In the genomic region with DNA sequence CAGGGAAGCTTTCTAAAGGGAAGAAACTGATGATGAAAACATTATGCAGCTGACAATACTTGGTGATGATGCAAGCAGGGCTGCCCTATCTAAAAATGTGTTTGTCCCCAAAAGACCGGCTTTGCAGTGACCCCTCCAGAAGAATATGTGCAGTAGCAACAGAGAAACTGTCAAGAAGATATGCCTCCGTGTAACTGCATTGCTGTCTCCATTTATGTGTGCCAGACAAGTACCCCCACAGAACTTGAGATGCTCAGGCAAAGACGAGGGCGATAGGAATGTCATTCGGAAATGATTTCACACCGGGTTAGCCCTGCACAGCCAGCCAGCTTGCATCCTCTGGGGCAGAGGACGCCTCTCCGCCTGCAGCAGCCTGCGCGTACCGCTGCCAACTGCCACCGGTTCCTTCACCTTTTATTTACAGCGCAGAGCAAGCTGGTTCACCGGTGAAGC, we compare ENCODE assay signal across 13 cellular contexts. TPM values are rescaled to one million over a fixed set of nuclear protein-coding genes. Genes with fewer than 3 reads are reported as not detected.
DNase-seq lines count a peak whose midpoint lies in the region; ATAC-seq and TF ChIP-seq lines count a peak whose summit lies in the region.
"Had no signal": no experiment of that assay in that cellular context is flagged by ENCODE, and none has a peak within 500 bp of the region (broad histone marks: within the 10 kb centered on the region; RNA-seq: fewer than 3 reads in every experiment).

No MANE protein-coding gene starts in this region.

- H3K36me3 Mint-ChIP-seq in WTC11: no peaks in the 10 kb centered on the region
- H3K36me3 Mint-ChIP-seq in CD4-positive, alpha-beta T cell (ENCODE audit: low read depth): no peaks in the 10 kb centered on the region
- H3K36me3 Mint-ChIP-seq: IgD-negative memory B cell had no signal

- intact Hi-C loops in CD4-positive, alpha-beta T cell (cut with DNase I, micrococcal nuclease): no loop called here

- H3K27me3 Mint-ChIP-seq in WTC11 (ENCODE audit: low read depth): peaks cover 70% of the 10 kb centered on the region
- peaks cover 69% of the 10 kb centered on the region for H3K27me3 Mint-ChIP-seq in CD4-positive, alpha-beta T cell

- H3K9me3 Mint-ChIP-seq in WTC11: no peaks in the 10 kb centered on the region
- no peaks in the 10 kb centered on the region for H3K9me3 Mint-ChIP-seq in CD4-positive, alpha-beta T cell
- H3K9me3 Mint-ChIP-seq: activated naive CD8-positive, alpha-beta T cell treated with anti-CD3 and anti-CD28 coated beads, Interleukin-2, amount 50 U/mL, for 24 hours; IgD-negative memory B cell; stimulated activated naive CD8-positive, alpha-beta T cell treated with anti-CD3 and anti-CD28 coated beads, Interleukin-15, Interleukin-2, amounts not matched to agents 100 ng/mL and 50 ng/mL, for 24 hours had no signal

- DNase-seq in AG20443 (ENCODE audit: low spot score) (peak; percentile 49), G401 (ENCODE audit: low spot score) (peak; percentile 80), WTC11 (ENCODE audit: low spot score) (no peak), iris pigment epithelial cell (ENCODE audit: low read depth) (peak; percentile 37), DMS153 (lab: John Stamatoyannopoulos, UW) (no peak)
- DNase-seq in CD4-positive, alpha-beta T cell: no peak
- no peak for DNase-seq in stimulated activated CD4-positive, alpha-beta T cell treated with anti-CD3 and anti-CD28 coated beads, Interleukin-4, amount 100 ng/mL, for 24 hours
- DNase-seq: activated CD4-positive, alpha-beta T cell treated with anti-CD3 and anti-CD28 coated beads for 4 hours had no signal

- H3K4me1 Mint-ChIP-seq in WTC11: peaks cover 8% of the 10 kb centered on the region
- H3K4me1 Mint-ChIP-seq in CD4-positive, alpha-beta T cell (ENCODE audit: low read depth): no peaks in the 10 kb centered on the region
- H3K4me1 Mint-ChIP-seq: activated naive CD8-positive, alpha-beta T cell treated with anti-CD3 and anti-CD28 coated beads, Interleukin-2, amount 50 U/mL, for 24 hours had no signal

- H3K27ac Mint-ChIP-seq in WTC11: no peak overlapping the region
- H3K27ac Mint-ChIP-seq in CD4-positive, alpha-beta T cell: no peak overlapping the region
- H3K27ac Mint-ChIP-seq: activated naive CD8-positive, alpha-beta T cell treated with anti-CD3 and anti-CD28 coated beads, Interleukin-2, amount 50 U/mL, for 24 hours; IgD-negative memory B cell; stimulated activated naive CD8-positive, alpha-beta T cell treated with anti-CD3 and anti-CD28 coated beads, Interleukin-15, Interleukin-2, amounts not matched to agents 100 ng/mL and 50 ng/mL, for 24 hours had no signal

- peaks cover 58% of the 10 kb centered on the region for H3K27me3 ChIP-seq in CD4-positive, alpha-beta T cell (ENCODE audit: control insufficient read depth, insufficient read depth, low read length)

- in situ Hi-C loops in G401 (cut with HindIII; ENCODE audit: low sequenced_read_pairs): no loop called here

- no peaks in the 10 kb centered on the region for H3K9me3 ChIP-seq in CD4-positive, alpha-beta T cell (ENCODE audit: control insufficient read depth, low read length)

- ATAC-seq in WTC11 (peak; percentile 17), HG03342 (IDR thresholded peaks at IDR 0.05; ENCODE audit: unreplicated experiment) (no peak)
- ATAC-seq in CD4-positive, alpha-beta T cell (ENCODE audit: poor library complexity): no peak

- peak overlapping the region; percentile 64 for H3K4me3 Mint-ChIP-seq in WTC11
- no peak overlapping the region for H3K4me3 Mint-ChIP-seq in CD4-positive, alpha-beta T cell
- H3K4me3 Mint-ChIP-seq: activated naive CD8-positive, alpha-beta T cell treated with anti-CD3 and anti-CD28 coated beads, Interleukin-2, amount 50 U/mL, for 24 hours; stimulated activated naive CD8-positive, alpha-beta T cell treated with anti-CD3 and anti-CD28 coated beads, Interleukin-15, Interleukin-2, amounts not matched to agents 100 ng/mL and 50 ng/mL, for 24 hours had no signal

- POLR2A ChIA-PET in WTC11 (lab: Charles Lee): no interaction called here
- POLR2A ChIA-PET in CD4-positive, alpha-beta T cell (lab: Charles Lee): no interaction called here

- no peak overlapping the region for H3K27ac ChIP-seq in CD4-positive, alpha-beta T cell (ENCODE audit: low read depth, low read length)

- no peak for TF ChIP-seq CTCF in WTC11 (IDR thresholded peaks at IDR 0.05)
- no peak for TF ChIP-seq CTCF in CD4-positive, alpha-beta T cell (IDR thresholded peaks at IDR 0.05)

- CTCF ChIA-PET in WTC11 (lab: Charles Lee): interaction anchor here (0.6 to 3.0 kb wide), 14 partner anchors 28 to 605 kb away, joined by 3 to 17 read pairs (median 4); a partner anchor contains a TSS
- CTCF ChIA-PET in CD4-positive, alpha-beta T cell (lab: Charles Lee): no interaction called here

TF ChIP-seq in WTC11, 78 proteins besides CTCF, POLR2A, EP300 and RAD21 (continues in another document):
- TF ChIP-seq, protein P1, sequence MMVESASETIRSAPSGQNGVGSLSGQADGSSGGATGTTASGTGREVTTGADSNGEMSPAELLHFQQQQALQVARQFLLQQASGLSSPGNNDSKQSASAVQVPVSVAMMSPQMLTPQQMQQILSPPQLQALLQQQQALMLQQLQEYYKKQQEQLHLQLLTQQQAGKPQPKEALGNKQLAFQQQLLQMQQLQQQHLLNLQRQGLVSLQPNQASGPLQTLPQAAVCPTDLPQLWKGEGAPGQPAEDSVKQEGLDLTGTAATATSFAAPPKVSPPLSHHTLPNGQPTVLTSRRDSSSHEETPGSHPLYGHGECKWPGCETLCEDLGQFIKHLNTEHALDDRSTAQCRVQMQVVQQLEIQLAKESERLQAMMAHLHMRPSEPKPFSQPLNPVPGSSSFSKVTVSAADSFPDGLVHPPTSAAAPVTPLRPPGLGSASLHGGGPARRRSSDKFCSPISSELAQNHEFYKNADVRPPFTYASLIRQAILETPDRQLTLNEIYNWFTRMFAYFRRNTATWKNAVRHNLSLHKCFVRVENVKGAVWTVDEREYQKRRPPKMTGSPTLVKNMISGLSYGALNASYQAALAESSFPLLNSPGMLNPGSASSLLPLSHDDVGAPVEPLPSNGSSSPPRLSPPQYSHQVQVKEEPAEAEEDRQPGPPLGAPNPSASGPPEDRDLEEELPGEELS (CRISPR knock-in tag; IDR thresholded peaks at IDR 0.05): no peak
- TF ChIP-seq ATF1 (CRISPR knock-in tag; IDR thresholded peaks at IDR 0.05) (no peak), ZNF121 (CRISPR knock-in tag; IDR thresholded peaks at IDR 0.05) (no peak), TEAD4 (CRISPR knock-in tag; IDR thresholded peaks at IDR 0.05) (no peak), ZNF263 (CRISPR knock-in tag; IDR thresholded peaks at IDR 0.05; ENCODE audit: low read depth) (no peak), CBFB (CRISPR knock-in tag; IDR thresholded peaks at IDR 0.05; ENCODE audit: low read depth) (no peak), IRF2 (CRISPR knock-in tag; IDR thresholded peaks at IDR 0.05; ENCODE audit: borderline replicate concordance, low read depth) (no peak), GABPB1 (CRISPR knock-in tag; IDR thresholded peaks at IDR 0.05) (no peak), TEAD1 (CRISPR knock-in tag; IDR thresholded peaks at IDR 0.05) (no peak), ZNF423 (CRISPR knock-in tag; IDR thresholded peaks at IDR 0.05) (no peak), FOXJ3 (CRISPR knock-in tag; IDR thresholded peaks at IDR 0.05; ENCODE audit: borderline replicate concordance) (no peak), ZNF138 (CRISPR knock-in tag; conservative IDR thresholded peaks at IDR 0.05) (no peak), JAZF1 (CRISPR knock-in tag; IDR thresholded peaks at IDR 0.05) (no peak), ZBTB21 (CRISPR knock-in tag; IDR thresholded peaks at IDR 0.05; ENCODE audit: borderline replicate concordance) (no peak)
- TF ChIP-seq, protein P2, sequence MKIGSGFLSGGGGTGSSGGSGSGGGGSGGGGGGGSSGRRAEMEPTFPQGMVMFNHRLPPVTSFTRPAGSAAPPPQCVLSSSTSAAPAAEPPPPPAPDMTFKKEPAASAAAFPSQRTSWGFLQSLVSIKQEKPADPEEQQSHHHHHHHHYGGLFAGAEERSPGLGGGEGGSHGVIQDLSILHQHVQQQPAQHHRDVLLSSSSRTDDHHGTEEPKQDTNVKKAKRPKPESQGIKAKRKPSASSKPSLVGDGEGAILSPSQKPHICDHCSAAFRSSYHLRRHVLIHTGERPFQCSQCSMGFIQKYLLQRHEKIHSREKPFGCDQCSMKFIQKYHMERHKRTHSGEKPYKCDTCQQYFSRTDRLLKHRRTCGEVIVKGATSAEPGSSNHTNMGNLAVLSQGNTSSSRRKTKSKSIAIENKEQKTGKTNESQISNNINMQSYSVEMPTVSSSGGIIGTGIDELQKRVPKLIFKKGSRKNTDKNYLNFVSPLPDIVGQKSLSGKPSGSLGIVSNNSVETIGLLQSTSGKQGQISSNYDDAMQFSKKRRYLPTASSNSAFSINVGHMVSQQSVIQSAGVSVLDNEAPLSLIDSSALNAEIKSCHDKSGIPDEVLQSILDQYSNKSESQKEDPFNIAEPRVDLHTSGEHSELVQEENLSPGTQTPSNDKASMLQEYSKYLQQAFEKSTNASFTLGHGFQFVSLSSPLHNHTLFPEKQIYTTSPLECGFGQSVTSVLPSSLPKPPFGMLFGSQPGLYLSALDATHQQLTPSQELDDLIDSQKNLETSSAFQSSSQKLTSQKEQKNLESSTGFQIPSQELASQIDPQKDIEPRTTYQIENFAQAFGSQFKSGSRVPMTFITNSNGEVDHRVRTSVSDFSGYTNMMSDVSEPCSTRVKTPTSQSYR (CRISPR knock-in tag; IDR thresholded peaks at IDR 0.05): no peak
- TF ChIP-seq, protein P3, sequence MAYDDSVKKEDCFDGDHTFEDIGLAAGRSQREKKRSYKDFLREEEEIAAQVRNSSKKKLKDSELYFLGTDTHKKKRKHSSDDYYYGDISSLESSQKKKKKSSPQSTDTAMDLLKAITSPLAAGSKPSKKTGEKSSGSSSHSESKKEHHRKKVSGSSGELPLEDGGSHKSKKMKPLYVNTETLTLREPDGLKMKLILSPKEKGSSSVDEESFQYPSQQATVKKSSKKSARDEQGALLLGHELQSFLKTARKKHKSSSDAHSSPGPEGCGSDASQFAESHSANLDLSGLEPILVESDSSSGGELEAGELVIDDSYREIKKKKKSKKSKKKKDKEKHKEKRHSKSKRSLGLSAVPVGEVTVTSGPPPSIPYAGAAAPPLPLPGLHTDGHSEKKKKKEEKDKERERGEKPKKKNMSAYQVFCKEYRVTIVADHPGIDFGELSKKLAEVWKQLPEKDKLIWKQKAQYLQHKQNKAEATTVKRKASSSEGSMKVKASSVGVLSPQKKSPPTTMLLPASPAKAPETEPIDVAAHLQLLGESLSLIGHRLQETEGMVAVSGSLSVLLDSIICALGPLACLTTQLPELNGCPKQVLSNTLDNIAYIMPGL (CRISPR knock-in tag; IDR thresholded peaks at IDR 0.05): no peak

RNA-seq across cellular contexts. Expression of a gene that starts 2.1 kb away (rescaled TPM):
- total RNA-seq in G401 (2014; rRNA removed; shearing (Covaris generic)): not detected in 2 replicates
- 0.92 to 2.2 TPM (median 1.5 TPM) in 3 replicates for total RNA-seq in WTC11 (2021)
- not detected for total RNA-seq in CD4-positive, alpha-beta T cell
- total RNA-seq: RPMI7951 had no signal

Comparison
In these comparisons a context has a peak if more than half of its experiments do, and no peak if none do; other contexts are left out.
1. DNase-seq: peak in AG20443 (single experiment), G401 (single experiment) and iris pigment epithelial cell (single experiment); none in WTC11 (single experiment), CD4-positive, alpha-beta T cell (0 of 10), DMS153 (single experiment) and stimulated activated CD4-positive, alpha-beta T cell treated with anti-CD3 and anti-CD28 coated beads, Interleukin-4, amount 100 ng/mL, for 24 hours (single experiment).